Comparison of ENCODE assay signal across 40 cellular contexts in genomic region chr3:65767551-65767950, GRCh38.
"Had no signal": no experiment of that assay in that cellular context is flagged by ENCODE, and none has a peak within 500 bp of the region (broad histone marks: within the 10 kb centered on the region; RNA-seq: fewer than 3 reads in every experiment).

No MANE protein-coding gene starts in this region.

- H3K27me3 ChIP-seq: adrenal gland, ascending aorta, body of pancreas, brain microvascular endothelial cell, breast epithelium, cardiac muscle cell had no signal

- H3K9me3 Mint-ChIP-seq: activated naive CD4-positive, alpha-beta T cell treated with anti-CD3 and anti-CD28 coated beads for 36 hours; activated naive CD4-positive, alpha-beta T cell treated with anti-CD3 and anti-CD28 coated beads, Interleukin-2, amount 50 U/mL, for 24 hours; activated naive CD4-positive, alpha-beta T cell treated with anti-CD3 and anti-CD28 coated beads, Interleukin-2, amount 50 U/mL, for 72 hours; activated naive CD8-positive, alpha-beta T cell treated with anti-CD3 and anti-CD28 coated beads for 36 hours; activated naive CD8-positive, alpha-beta T cell treated with anti-CD3 and anti-CD28 coated beads, Interleukin-2, amount 10 ng/mL, durations not matched to agents 7 days and 5 days; activated T-cell treated with anti-CD3 and anti-CD28 coated beads, Interleukin-2, amount 50 U/mL, for 24 hours; activated T-cell treated with anti-CD3 and anti-CD28 coated beads, Interleukin-2, amount 50 U/mL, for 4 hours; activated T-cell treated with anti-CD3 and anti-CD28 coated beads, Interleukin-2, amount 50 U/mL, for 72 hours; activated T-helper 1 cell treated with anti-CD3 and anti-CD28 coated beads, Interleukin-12 subunit alpha, Interleukin-12 subunit beta, Interleukin-2, Interleukin-4 antibody, amounts not matched to agents 30 ng/mL and 10 ng/mL and 1 ng/mL, durations not matched to agents 14 hours and 24 hours and 36 hours; activated T-helper 17 cell treated with anti-CD3 and anti-CD28 coated beads, Interleukin-2, amount 50 U/mL, for 72 hours; activated T-helper 2 cell treated with anti-CD3 and anti-CD28 coated beads, Interferon-gamma antibody, Interleukin-2, Interleukin-4, amounts not matched to agents 10 μg/mL and 5 μg/mL and 100 μg/mL, durations not matched to agents 14 hours and 24 hours and 36 hours; brain had no signal

- ATAC-seq: activated naive CD4-positive, alpha-beta T cell treated with anti-CD3 and anti-CD28 coated beads, Interleukin-2, amount 50 U/mL, for 72 hours; activated naive CD8-positive, alpha-beta T cell treated with anti-CD3 and anti-CD28 coated beads, Interleukin-2, amount 50 U/mL, for 24 hours; activated T-cell treated with anti-CD3 and anti-CD28 coated beads, Interleukin-2, amount 50 U/mL, for 4 hours; activated T-cell treated with anti-CD3 and anti-CD28 coated beads, Interleukin-2, amount 50 U/mL, for 72 hours; activated T-helper 17 cell treated with anti-CD3 and anti-CD28 coated beads, Interleukin-2, amount 50 U/mL, for 72 hours; body of pancreas had no signal

- H3K36me3 Mint-ChIP-seq: activated naive CD4-positive, alpha-beta T cell treated with anti-CD3 and anti-CD28 coated beads, Interleukin-2, amount 10 ng/mL, durations not matched to agents 7 days and 5 days; activated naive CD4-positive, alpha-beta T cell treated with anti-CD3 and anti-CD28 coated beads, Interleukin-2, amount 50 U/mL, for 24 hours; activated naive CD4-positive, alpha-beta T cell treated with anti-CD3 and anti-CD28 coated beads, Interleukin-2, amount 50 U/mL, for 72 hours; activated naive CD8-positive, alpha-beta T cell; activated naive CD8-positive, alpha-beta T cell treated with anti-CD3 and anti-CD28 coated beads for 36 hours; activated naive CD8-positive, alpha-beta T cell treated with anti-CD3 and anti-CD28 coated beads, Interleukin-2, amount 10 ng/mL, durations not matched to agents 7 days and 5 days; brain had no signal

- H3K36me3 ChIP-seq: adrenal gland, ascending aorta, brain microvascular endothelial cell, breast epithelium, cardiac muscle cell had no signal

- H3K27ac ChIP-seq: adrenal gland, ascending aorta, body of pancreas, brain microvascular endothelial cell, breast epithelium, cardiac muscle cell had no signal

- H3K4me1 Mint-ChIP-seq: activated naive CD4-positive, alpha-beta T cell treated with anti-CD3 and anti-CD28 coated beads, Interleukin-2, amount 10 ng/mL, durations not matched to agents 7 days and 5 days; activated naive CD4-positive, alpha-beta T cell treated with anti-CD3 and anti-CD28 coated beads, Interleukin-2, amount 50 U/mL, for 24 hours; activated naive CD8-positive, alpha-beta T cell treated with anti-CD3 and anti-CD28 coated beads for 36 hours; activated naive CD8-positive, alpha-beta T cell treated with anti-CD3 and anti-CD28 coated beads, Interleukin-2, amount 10 ng/mL, durations not matched to agents 7 days and 5 days; activated naive CD8-positive, alpha-beta T cell treated with anti-CD3 and anti-CD28 coated beads, Interleukin-2, amount 50 U/mL, for 24 hours; activated T-helper 17 cell treated with anti-CD3 and anti-CD28 coated beads, Interleukin-2, amount 50 U/mL, for 72 hours; central memory CD8-positive, alpha-beta T cell had no signal

- H3K27me3 Mint-ChIP-seq: activated naive CD4-positive, alpha-beta T cell treated with anti-CD3 and anti-CD28 coated beads, Interleukin-2, amount 10 ng/mL, durations not matched to agents 7 days and 5 days; activated naive CD4-positive, alpha-beta T cell treated with anti-CD3 and anti-CD28 coated beads, Interleukin-2, amount 50 U/mL, for 24 hours; activated naive CD8-positive, alpha-beta T cell; activated naive CD8-positive, alpha-beta T cell treated with anti-CD3 and anti-CD28 coated beads for 36 hours; activated naive CD8-positive, alpha-beta T cell treated with anti-CD3 and anti-CD28 coated beads, Interleukin-2, amount 10 ng/mL, durations not matched to agents 7 days and 5 days; activated naive CD8-positive, alpha-beta T cell treated with anti-CD3 and anti-CD28 coated beads, Interleukin-2, amount 50 U/mL, for 24 hours; activated T-cell treated with anti-CD3 and anti-CD28 coated beads, Interleukin-2, amount 50 U/mL, for 24 hours; activated T-helper 17 cell treated with anti-CD3 and anti-CD28 coated beads, Interleukin-2, amount 50 U/mL, for 72 hours; brain; central memory CD8-positive, alpha-beta T cell had no signal

- H3K4me1 ChIP-seq: adrenal gland, ascending aorta, breast epithelium had no signal

- H3K4me3 Mint-ChIP-seq: activated naive CD4-positive, alpha-beta T cell treated with anti-CD3 and anti-CD28 coated beads for 36 hours; activated naive CD4-positive, alpha-beta T cell treated with anti-CD3 and anti-CD28 coated beads, Interleukin-2, amount 10 ng/mL, durations not matched to agents 7 days and 5 days; activated naive CD4-positive, alpha-beta T cell treated with anti-CD3 and anti-CD28 coated beads, Interleukin-2, amount 50 U/mL, for 24 hours; activated naive CD8-positive, alpha-beta T cell; activated naive CD8-positive, alpha-beta T cell treated with anti-CD3 and anti-CD28 coated beads for 36 hours; activated naive CD8-positive, alpha-beta T cell treated with anti-CD3 and anti-CD28 coated beads, Interleukin-2, amount 10 ng/mL, durations not matched to agents 7 days and 5 days; activated naive CD8-positive, alpha-beta T cell treated with anti-CD3 and anti-CD28 coated beads, Interleukin-2, amount 50 U/mL, for 24 hours; activated T-cell treated with anti-CD3 and anti-CD28 coated beads, Interleukin-2, amount 50 U/mL, for 24 hours; activated T-cell treated with anti-CD3 and anti-CD28 coated beads, Interleukin-2, amount 50 U/mL, for 4 hours; activated T-cell treated with anti-CD3 and anti-CD28 coated beads, Interleukin-2, amount 50 U/mL, for 72 hours; activated T-helper 1 cell treated with anti-CD3 and anti-CD28 coated beads, Interleukin-12 subunit alpha, Interleukin-12 subunit beta, Interleukin-2, Interleukin-4 antibody, amounts not matched to agents 30 ng/mL and 10 ng/mL and 1 ng/mL, durations not matched to agents 14 hours and 24 hours and 36 hours; activated T-helper 17 cell treated with anti-CD3 and anti-CD28 coated beads, Interleukin-2, amount 50 U/mL, for 72 hours; brain; central memory CD8-positive, alpha-beta T cell had no signal

- H3K4me3 ChIP-seq: adrenal gland, ascending aorta, body of pancreas, breast epithelium, cardiac muscle cell had no signal

- FAIRE-seq: astrocyte, bronchial epithelial cell had no signal

- H3K27ac Mint-ChIP-seq: activated naive CD4-positive, alpha-beta T cell treated with anti-CD3 and anti-CD28 coated beads for 36 hours; activated naive CD4-positive, alpha-beta T cell treated with anti-CD3 and anti-CD28 coated beads, Interleukin-2, amount 10 ng/mL, durations not matched to agents 7 days and 5 days; activated naive CD4-positive, alpha-beta T cell treated with anti-CD3 and anti-CD28 coated beads, Interleukin-2, amount 50 U/mL, for 24 hours; activated naive CD4-positive, alpha-beta T cell treated with anti-CD3 and anti-CD28 coated beads, Interleukin-2, amount 50 U/mL, for 72 hours; activated naive CD8-positive, alpha-beta T cell; activated naive CD8-positive, alpha-beta T cell treated with anti-CD3 and anti-CD28 coated beads for 36 hours; activated naive CD8-positive, alpha-beta T cell treated with anti-CD3 and anti-CD28 coated beads, Interleukin-2, amount 10 ng/mL, durations not matched to agents 7 days and 5 days; activated naive CD8-positive, alpha-beta T cell treated with anti-CD3 and anti-CD28 coated beads, Interleukin-2, amount 50 U/mL, for 24 hours; activated T-cell treated with anti-CD3 and anti-CD28 coated beads, Interleukin-2, amount 50 U/mL, for 24 hours; activated T-cell treated with anti-CD3 and anti-CD28 coated beads, Interleukin-2, amount 50 U/mL, for 72 hours; activated T-helper 1 cell treated with anti-CD3 and anti-CD28 coated beads, Interleukin-12 subunit alpha, Interleukin-12 subunit beta, Interleukin-2, Interleukin-4 antibody, amounts not matched to agents 30 ng/mL and 10 ng/mL and 1 ng/mL, durations not matched to agents 14 hours and 24 hours and 36 hours; activated T-helper 17 cell treated with anti-CD3 and anti-CD28 coated beads, Interleukin-2, amount 50 U/mL, for 72 hours; activated T-helper 2 cell treated with anti-CD3 and anti-CD28 coated beads, Interferon-gamma antibody, Interleukin-2, Interleukin-4, amounts not matched to agents 10 μg/mL and 5 μg/mL and 100 μg/mL, durations not matched to agents 14 hours and 24 hours and 36 hours; brain had no signal

- H3K9me3 ChIP-seq: adrenal gland, ascending aorta, body of pancreas, breast epithelium had no signal

- DNase-seq: activated effector memory CD4-positive, alpha-beta T cell treated with anti-CD3 and anti-CD28 coated beads, Interleukin-2, amount 50 U/mL, for 16 hours; activated effector memory CD4-positive, alpha-beta T cell treated with Interleukin-2 at 50 U/mL for 16 hours; activated gamma-delta T cell; activated gamma-delta T cell treated with Interleukin-2 at 50 U/mL for 16 hours; activated naive CD4-positive, alpha-beta T cell; activated naive CD4-positive, alpha-beta T cell treated with anti-CD3 and anti-CD28 coated beads for 36 hours; activated naive CD4-positive, alpha-beta T cell treated with anti-CD3 and anti-CD28 coated beads, Interleukin-2, amount 10 ng/mL, durations not matched to agents 7 days and 5 days; activated naive CD4-positive, alpha-beta T cell treated with anti-CD3 and anti-CD28 coated beads, Interleukin-2, amount 50 U/mL, for 16 hours; activated naive CD4-positive, alpha-beta T cell treated with Interleukin-2 at 50 U/mL for 16 hours; activated naive CD8-positive, alpha-beta T cell treated with anti-CD3 and anti-CD28 coated beads for 36 hours; activated naive CD8-positive, alpha-beta T cell treated with anti-CD3 and anti-CD28 coated beads, Interleukin-2, amount 10 ng/mL, durations not matched to agents 7 days and 5 days; activated naive CD8-positive, alpha-beta T cell treated with anti-CD3 and anti-CD28 coated beads, Interleukin-2, amount 50 U/mL, for 24 hours; activated T-cell treated with anti-CD3 and anti-CD28 coated beads, Interleukin-2, amount 50 U/mL, for 1 hour; activated T-cell treated with anti-CD3 and anti-CD28 coated beads, Interleukin-2, amount 50 U/mL, for 24 hours; activated T-cell treated with anti-CD3 and anti-CD28 coated beads, Interleukin-2, amount 50 U/mL, for 4 hours; activated T-cell treated with anti-CD3 and anti-CD28 coated beads, Interleukin-2, amount 50 U/mL, for 48 hours; activated T-cell treated with anti-CD3 and anti-CD28 coated beads, Interleukin-2, amount 50 U/mL, for 72 hours; adrenal gland; amniotic stem cell; amygdala; anterior cingulate cortex; aorta; body of pancreas; brain microvascular endothelial cell; caudate nucleus; central memory CD4-positive, alpha-beta T cell; cerebellar nuclear complex had no signal
